In genomic region chr20:63707558-63708300, GRCh38 we compare ENCODE assay signal across 8 cellular contexts.
DNase-seq lines count a peak whose midpoint lies in the region; ATAC-seq and TF ChIP-seq lines count a peak whose summit lies in the region.

ARFRP1 (minus strand) TSS chr20:63707976; CDS start chr20:63707091, 885 bp downstream.
ZGPAT (plus strand) TSS chr20:63708039; CDS start chr20:63708581, 542 bp downstream.

- peak within 1 kb of the TSS; percentile 77 for H3K4me3 ChIP-seq in AG04449 (ENCODE audit: low read depth, low read length)

- no peaks in the 10 kb centered on the region for H3K27me3 Mint-ChIP-seq in central memory CD8-positive, alpha-beta T cell

- CTCF ChIA-PET in AG04449 (lab: Yijun Ruan, JAX) = interaction anchor here (1.0 to 1.5 kb wide), 6 partner anchors 9 to 272 kb away, joined by 3 to 6 read pairs (median 3); partner anchors contain the start of genes PTK6 and SAMD10

- H3K4me3 Mint-ChIP-seq in central memory CD8-positive, alpha-beta T cell = peak within 1 kb of the TSS; percentile 84

- no peaks in the 10 kb centered on the region for H3K9me3 Mint-ChIP-seq in central memory CD8-positive, alpha-beta T cell

- DNase-seq in AG04449 (ENCODE audit: low read depth, low spot score) (no peak), NCI-H446 (lab: John Stamatoyannopoulos, UW) (peak; percentile 30 to 76), islet precursor cell (peak; percentile 91)
- peak; percentile 71 to 73 for DNase-seq in central memory CD8-positive, alpha-beta T cell (ENCODE audit: low spot score in 2 of 2)
- DNase-seq in stimulated activated CD4-positive, alpha-beta T cell treated with anti-CD3 and anti-CD28 coated beads, Interleukin-12 subunit alpha, Interleukin-12 subunit beta, amount 100 ng/mL, for 48 hours (ENCODE audit: low read depth in 2 of 3, low spot score in 1 of 3) = peak; percentile 70 to 84 (median 72)

- H3K36me3 Mint-ChIP-seq in central memory CD8-positive, alpha-beta T cell (ENCODE audit: insufficient read depth) = peaks cover 51% of the 10 kb centered on the region

- peaks cover 48% of the 10 kb centered on the region for H3K4me1 Mint-ChIP-seq in central memory CD8-positive, alpha-beta T cell

- ATAC-seq in GM18909 (IDR thresholded peaks at IDR 0.05; ENCODE audit: poor library complexity, unreplicated experiment) (peak; percentile 73), HG03175 (IDR thresholded peaks at IDR 0.05; ENCODE audit: unreplicated experiment) (peak; percentile 70)
- ATAC-seq in activated CD4-positive, CD25-positive, alpha-beta regulatory T cell treated with anti-CD3 and anti-CD28 coated beads, Interleukin-2, amount 50 U/mL, for 24 hours = peak; percentile 93
- ATAC-seq in central memory CD8-positive, alpha-beta T cell (replicated peaks; ENCODE audit: extremely low read depth, poor library complexity, severe bottlenecking) = peak; percentile 81

- TF ChIP-seq CTCF in AG04449 (IDR thresholded peaks at IDR 0.05; ENCODE audit: insufficient read depth, low read length, missing control alignments) = no peak

- H3K27ac Mint-ChIP-seq in central memory CD8-positive, alpha-beta T cell (ENCODE audit: low read depth) = peak within 1 kb of the TSS; percentile 82

- POLR2A ChIA-PET in AG04449 (lab: Yijun Ruan, JAX) = interaction anchor here (0.6 to 1.6 kb wide), 10 partner anchors 9 to 186 kb away, joined by 3 to 10 read pairs (median 4); partner anchors contain the start of genes GMEB2, LIME1 and TPD52L2
